8 cellular contexts compared by ENCODE assay signal in the genomic region with DNA sequence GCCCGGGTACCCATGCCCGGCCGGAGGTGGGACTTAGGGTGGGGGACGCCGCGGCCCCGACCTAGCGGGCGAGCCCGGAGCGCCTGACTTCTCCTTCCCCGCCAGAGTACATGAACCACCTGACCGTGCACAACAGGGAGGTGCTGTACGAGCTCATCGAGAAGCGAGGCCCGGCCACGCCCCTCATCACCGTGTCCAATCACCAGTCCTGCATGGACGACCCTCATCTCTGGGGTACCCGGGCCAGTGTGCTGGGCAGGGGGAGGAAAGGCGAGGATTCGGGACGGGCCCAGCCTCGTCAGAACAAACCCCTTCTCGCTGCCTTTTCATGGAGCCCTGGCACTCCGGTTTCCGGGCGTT. TPM values are rescaled to one million over a fixed set of nuclear protein-coding genes. Genes with fewer than 3 reads are reported as not detected.
DNase-seq lines count a peak whose midpoint lies in the region; ATAC-seq lines count a peak whose summit lies in the region.

No MANE protein-coding gene starts in this region.

- H3K9me3 Mint-ChIP-seq in naive B cell = peaks cover 0 to 2% (median 0%) of the 10 kb centered on the region in 7 donors

- ATAC-seq in HG03045 (IDR thresholded peaks at IDR 0.05; ENCODE audit: unreplicated experiment) (peak; percentile 55), esophagus mucosa (peak; percentile 66), naive B cell (ENCODE audit: low read depth in 2 of 2) (peak; percentile 46 to 67)

- no peaks in the 10 kb centered on the region for H3K36me3 Mint-ChIP-seq in naive B cell

- H3K27ac Mint-ChIP-seq in naive B cell = peak overlapping the region; percentile 17 to 96 (median 78)

- H3K4me3 Mint-ChIP-seq in naive B cell = peak overlapping the region; percentile 83 to 92 (median 90)

- no peaks in the 10 kb centered on the region for H3K27me3 Mint-ChIP-seq in naive B cell

- H3K4me1 Mint-ChIP-seq in naive B cell = peaks cover 20 to 27% (median 24%) of the 10 kb centered on the region in 3 donors

- DNase-seq in SHP77 (lab: John Stamatoyannopoulos, UW) (peak; percentile 28 to 49), SHP77 treated with DMSO at 0.1 percent for 48 hours (lab: John Stamatoyannopoulos, UW) (no peak), NCI-H345 (lab: John Stamatoyannopoulos, UW) (peak; percentile 43), activated T-cell treated with anti-CD3 and anti-CD28 coated beads for 1 hour (ENCODE audit: low read depth) (peak; percentile 34), naive B cell (peak; percentile 51), ureter (ENCODE audit: low spot score) (peak; percentile 74)

RNA-seq across cellular contexts. Expression of a gene that starts 0.6 kb away (rescaled TPM):
- total RNA-seq in esophagus mucosa = 18.1 TPM
- polyA plus RNA-seq in naive B cell (ENCODE audit: low read depth in 6 of 6) = 10 to 100 TPM; 31.6 to 50.2 (median 36.6) TPM
- 49.5 TPM for total RNA-seq in ureter

RNA-seq across cellular contexts. Expression of a gene that starts 2.9 kb away (rescaled TPM):
- total RNA-seq in esophagus mucosa = 22.8 TPM
- 10 to 100 TPM in 5 of 6 donors, 1 to 10 TPM in 1; 9.5 to 23.1 (median 14.3) TPM for polyA plus RNA-seq in naive B cell (ENCODE audit: low read depth in 6 of 6)
- 27.0 TPM for total RNA-seq in ureter

RNA-seq across cellular contexts. Expression of a gene that starts 13.8 kb away (rescaled TPM):
- total RNA-seq in esophagus mucosa (2,565 TPM), ureter (3,238 TPM)
- 1,000 to 10,000 TPM; 3,636 to 5,147 (median 4,635) TPM for polyA plus RNA-seq in naive B cell (ENCODE audit: low read depth in 6 of 6)

RNA-seq across cellular contexts. Expression of a gene that starts 16.5 kb away (rescaled TPM):
- total RNA-seq in esophagus mucosa = 63.2 TPM
- 100 to 1,000 TPM in 1 of 6 donors, 10 to 100 TPM in 5; 81.8 to 173 (median 88.7) TPM for polyA plus RNA-seq in naive B cell (ENCODE audit: low read depth in 6 of 6)
- 120 TPM for total RNA-seq in ureter

RNA-seq across cellular contexts. Expression of a gene that starts 25.0 kb away (rescaled TPM):
- total RNA-seq in esophagus mucosa (33.8 TPM), ureter (126 TPM)
- polyA plus RNA-seq in naive B cell (ENCODE audit: low read depth in 6 of 6) = 10 to 100 TPM; 28.4 to 44.3 (median 35.5) TPM
